In genomic region chr1:2323575-2323974, GRCh38 we compare ENCODE assay signal across 21 cellular contexts.
A peak's percentile ranks its signal among the peaks of the same experiment; 100 is the strongest.
DNase-seq lines count a peak whose midpoint lies in the region; ATAC-seq and TF ChIP-seq lines count a peak whose summit lies in the region.
"Had no signal": no experiment of that assay in that cellular context is flagged by ENCODE, and none has a peak within 500 bp of the region (broad histone marks: within the 10 kb centered on the region; RNA-seq: fewer than 3 reads in every experiment).

No MANE protein-coding gene starts in this region.

- no peak for DNase-seq in ascending aorta (ENCODE audit: low spot score in 2 of 2)
- no peak for DNase-seq in esophagus muscularis mucosa (ENCODE audit: extremely low spot score)
- no peak for DNase-seq in ovary
- no peak for DNase-seq in thoracic aorta (ENCODE audit: low spot score)
- DNase-seq in occipital lobe (lab: John Stamatoyannopoulos, UW): no peak
- no peak for DNase-seq in activated CD8-positive, alpha-beta memory T cell treated with anti-CD3 and anti-CD28 coated beads for 24 hours
- DNase-seq: BE2C, EL, GF-D8, H7, HFFc6, KG1, NCI-H1092 treated with DMSO at 0.1 percent for 48 hours, NCI-H1436 treated with DMSO at 0.1 percent for 48 hours, NCI-H1930, NCI-H2227 treated with DMSO at 0.1 percent for 48 hours, NCI-H524 had no signal

- TF ChIP-seq EP300 in esophagus muscularis mucosa (IDR thresholded peaks at IDR 0.05) (no peak), ovary (IDR thresholded peaks at IDR 0.05) (no peak)

- no peak for TF ChIP-seq CTCF in ascending aorta (IDR thresholded peaks at IDR 0.05)
- no peak for TF ChIP-seq CTCF in esophagus muscularis mucosa (IDR thresholded peaks at IDR 0.05)
- no peak for TF ChIP-seq CTCF in ovary (IDR thresholded peaks at IDR 0.05)
- no peak for TF ChIP-seq CTCF in thoracic aorta (IDR thresholded peaks at IDR 0.05)

- WGBS in esophagus muscularis mucosa: 86% methylated on average over 9 of the region's 11 CpGs
- 67 to 85% (median 78%) methylated on average over 11 of the region's 11 CpGs for WGBS in ovary, 3 donors

- intact Hi-C loops in ascending aorta (cut with DNase I) (loop anchor here (2.0 kb wide), 1 partner anchor 67 kb away; the partner anchor contains the start of genes MORN1 and RER1), esophagus muscularis mucosa (cut with DNase I) (no loop called here), ovary (cut with DNase I) (loop anchor here in 1 of 4 donors (5.0 kb wide), 1 partner anchor 59 kb away; no protein-coding TSS in a partner anchor)

- H3K9me3 ChIP-seq in ascending aorta: no peaks in the 10 kb centered on the region
- H3K9me3 ChIP-seq in esophagus muscularis mucosa: no peaks in the 10 kb centered on the region
- no peaks in the 10 kb centered on the region for H3K9me3 ChIP-seq in ovary
- no peaks in the 10 kb centered on the region for H3K9me3 ChIP-seq in thoracic aorta
- H3K9me3 ChIP-seq: A549, BE2C had no signal

- H3K4me1 ChIP-seq in ascending aorta (peaks cover 24 to 33% of the 10 kb centered on the region in 2 donors), esophagus muscularis mucosa (peaks cover 35 to 55% (median 50%) of the 10 kb centered on the region in 4 donors), ovary (ENCODE audit: insufficient read depth) (peaks cover 23% of the 10 kb centered on the region), thoracic aorta (ENCODE audit: control insufficient read depth in 1 of 2, low read depth in 2 of 2) (peaks cover 28 to 48% of the 10 kb centered on the region in 2 donors)
- H3K4me1 ChIP-seq: A549, BE2C had no signal

- H3K4me3 ChIP-seq in ascending aorta: no peak overlapping the region
- H3K4me3 ChIP-seq in esophagus muscularis mucosa: no peak overlapping the region
- no peak overlapping the region for H3K4me3 ChIP-seq in ovary
- no peak overlapping the region for H3K4me3 ChIP-seq in thoracic aorta
- H3K4me3 ChIP-seq: A549 had no signal

- H3K27ac ChIP-seq in ascending aorta (peak overlapping the region; percentile 92 to 96), esophagus muscularis mucosa (replicated peaks in 1 of 4) (peak overlapping the region; percentile 93 to 98 (median 95)), ovary (peak overlapping the region; percentile 41 to 72), thoracic aorta (peak overlapping the region; percentile 94 to 97)
- H3K27ac ChIP-seq: A549, HL-60 had no signal

- TF ChIP-seq POLR2A in esophagus muscularis mucosa (IDR thresholded peaks at IDR 0.05; ENCODE audit: low read depth) (no peak), ovary (IDR thresholded peaks at IDR 0.05) (no peak)

- H3K36me3 ChIP-seq in ascending aorta: no peaks in the 10 kb centered on the region
- H3K36me3 ChIP-seq in esophagus muscularis mucosa: no peaks in the 10 kb centered on the region
- H3K36me3 ChIP-seq in ovary: no peaks in the 10 kb centered on the region
- no peaks in the 10 kb centered on the region for H3K36me3 ChIP-seq in thoracic aorta
- H3K36me3 ChIP-seq: BE2C had no signal

- no peaks in the 10 kb centered on the region for H3K27me3 ChIP-seq in ascending aorta
- H3K27me3 ChIP-seq in esophagus muscularis mucosa: no peaks in the 10 kb centered on the region
- no peaks in the 10 kb centered on the region for H3K27me3 ChIP-seq in ovary
- H3K27me3 ChIP-seq in thoracic aorta (replicated peaks; ENCODE audit: insufficient read depth): no peaks in the 10 kb centered on the region
- H3K27me3 ChIP-seq: BE2C had no signal

- ATAC-seq in thoracic aorta (ENCODE audit: insufficient number of reproducible peaks, low FRiP score, low read depth): no peak
- no peak for ATAC-seq in HG02885 (IDR thresholded peaks at IDR 0.05; ENCODE audit: poor library complexity, unreplicated experiment)
- ATAC-seq: A549, Panc1 had no signal
